ENCODE assay signal across 23 cellular contexts in genomic region chr2:200203381-200203827, GRCh38.
"Had no signal": no experiment of that assay in that cellular context is flagged by ENCODE, and none has a peak within 500 bp of the region (broad histone marks: within the 10 kb centered on the region; RNA-seq: fewer than 3 reads in every experiment).

No MANE protein-coding gene starts in this region.

- H3K9me3 ChIP-seq: uterus had no signal

- H3K4me3 ChIP-seq: coronary artery, gastrocnemius medialis, lung, tibial nerve, uterus had no signal

- H3K4me1 ChIP-seq: gastrocnemius medialis, tibial nerve, uterus had no signal

- H3K27ac ChIP-seq: brain microvascular endothelial cell, coronary artery, gastrocnemius medialis, tibial nerve, uterus had no signal

- H3K27me3 ChIP-seq: brain microvascular endothelial cell, gastrocnemius medialis, tibial nerve, uterus had no signal

- H3K36me3 ChIP-seq: brain microvascular endothelial cell, gastrocnemius medialis, tibial nerve, uterus had no signal

- ATAC-seq: activated CD8-positive, alpha-beta T cell treated with anti-CD3 and anti-CD28 coated beads, Interleukin-2, amount 10 ng/mL, durations not matched to agents 7 days and 5 days; activated naive CD8-positive, alpha-beta T cell treated with anti-CD3 and anti-CD28 coated beads, Interleukin-2, amount 50 U/mL, for 24 hours; activated T-cell treated with anti-CD3 and anti-CD28 coated beads, Interleukin-2, amount 50 U/mL, for 4 hours; gastrocnemius medialis; left lobe of liver; stimulated activated naive CD8-positive, alpha-beta T cell treated with anti-CD3 and anti-CD28 coated beads, Interleukin-15, Interleukin-2, amounts not matched to agents 100 U/mL and 50 U/mL, for 24 hours had no signal

- DNase-seq: activated CD4-positive, alpha-beta T cell treated with anti-CD3 and anti-CD28 coated beads, Interleukin-2, amount 10 ng/mL, durations not matched to agents 7 days and 5 days; activated CD8-positive, alpha-beta T cell treated with anti-CD3 and anti-CD28 coated beads, Interleukin-2, amount 10 ng/mL, durations not matched to agents 7 days and 5 days; activated effector memory CD4-positive, alpha-beta T cell treated with Interleukin-2 at 50 U/mL for 16 hours; activated naive CD4-positive, alpha-beta T cell treated with anti-CD3 and anti-CD28 coated beads, Interleukin-2, amount 10 ng/mL, durations not matched to agents 7 days and 5 days; activated naive CD8-positive, alpha-beta T cell treated with anti-CD3 and anti-CD28 coated beads, Interleukin-2, amount 50 U/mL, for 24 hours; activated T-cell treated with anti-CD3 and anti-CD28 coated beads, Interleukin-2, amount 50 U/mL, for 4 hours; anterior cingulate cortex; brain microvascular endothelial cell; erythroblast; gastrocnemius medialis; head of caudate nucleus; kidney; midbrain; occipital lobe; retina; stimulated activated naive CD8-positive, alpha-beta T cell treated with anti-CD3 and anti-CD28 coated beads, Interleukin-15, Interleukin-2, amounts not matched to agents 100 U/mL and 50 U/mL, for 24 hours; substantia nigra; T1000; uterus had no signal
